ENCODE assay signal across 12 cellular contexts in the genomic region with DNA sequence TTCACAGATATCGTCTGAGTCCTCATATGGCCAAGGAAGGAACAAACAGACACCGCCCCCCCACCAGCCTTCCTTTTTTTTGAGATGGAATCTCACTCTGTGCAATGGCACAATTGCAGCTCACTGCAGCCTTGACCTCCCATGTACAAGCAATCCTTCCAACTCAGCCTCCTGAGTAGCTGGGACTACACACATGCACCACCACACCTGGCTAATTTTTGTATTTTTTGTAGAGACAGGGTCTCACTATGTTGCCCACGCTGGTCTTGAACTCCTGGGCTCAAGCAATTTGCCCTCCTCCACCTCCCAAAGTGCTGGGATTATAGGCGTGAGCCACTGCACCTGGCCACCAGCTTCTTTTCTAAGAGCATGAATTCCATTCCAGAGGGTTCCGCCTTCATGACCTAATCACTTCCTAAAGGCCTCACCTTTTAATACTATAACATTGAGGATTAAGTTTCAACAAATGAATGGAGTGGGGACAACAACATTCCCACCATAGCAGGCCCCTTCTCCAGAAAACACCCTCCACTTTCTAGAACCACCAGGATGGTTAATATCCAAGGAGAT. TPM values are rescaled to one million over a fixed set of nuclear protein-coding genes. Genes with fewer than 3 reads are reported as not detected.
A peak's percentile ranks its signal among the peaks of the same experiment; 100 is the strongest.
DNase-seq lines count a peak whose midpoint lies in the region; ATAC-seq and TF ChIP-seq lines count a peak whose summit lies in the region.
"Had no signal": no experiment of that assay in that cellular context is flagged by ENCODE, and none has a peak within 500 bp of the region (broad histone marks: within the 10 kb centered on the region; RNA-seq: fewer than 3 reads in every experiment).

No MANE protein-coding gene starts in this region.

- H3K18ac ChIP-seq in IMR-90 (ENCODE audit: low read depth, low read length) = no peak overlapping the region

- no peak for TF ChIP-seq CTCF in IMR-90 (conservative IDR thresholded peaks at IDR 0.05; ENCODE audit: low read depth, low read length)
- TF ChIP-seq CTCF in colonic mucosa (IDR thresholded peaks at IDR 0.05) = no peak
- no peak for TF ChIP-seq CTCF in neutrophil (IDR thresholded peaks at IDR 0.05)

- H3K9me3 ChIP-seq in IMR-90 (ENCODE audit: control insufficient read depth, insufficient read depth, low read length) (no peaks in the 10 kb centered on the region), colonic mucosa (no peaks in the 10 kb centered on the region), neutrophil (no peaks in the 10 kb centered on the region)
- H3K9me3 ChIP-seq: uterus had no signal

- H3K27ac ChIP-seq in IMR-90 (ENCODE audit: insufficient read depth, low read length) (no peak overlapping the region), colonic mucosa (peak overlapping the region; percentile 33), neutrophil (peak overlapping the region; percentile 96)

- no peak overlapping the region for H2BK120ac ChIP-seq in IMR-90 (ENCODE audit: low read depth, low read length)

- H2AK9ac ChIP-seq in IMR-90 (replicated peaks; ENCODE audit: low read depth, low read length, poor library complexity) = peak overlapping the region; percentile 18

- no peaks in the 10 kb centered on the region for H3K27me3 ChIP-seq in IMR-90 (ENCODE audit: control insufficient read depth, insufficient read depth, low read length)
- H3K27me3 ChIP-seq in colonic mucosa = no peaks in the 10 kb centered on the region
- no peaks in the 10 kb centered on the region for H3K27me3 ChIP-seq in neutrophil
- H3K27me3 ChIP-seq: uterus had no signal

- H3K9me1 ChIP-seq in IMR-90 (ENCODE audit: insufficient read depth, low read length) = peaks cover 23% of the 10 kb centered on the region

- no peak for ATAC-seq in IMR-90 (ENCODE audit: low read depth)
- ATAC-seq in HG02840 (IDR thresholded peaks at IDR 0.05; ENCODE audit: low FRiP score, unreplicated experiment) = no peak
- ATAC-seq: GM12878 had no signal

- H2BK15ac ChIP-seq in IMR-90 (ENCODE audit: low read depth, low read length) = no peak overlapping the region

- H4K8ac ChIP-seq in IMR-90 (ENCODE audit: low read depth in 2 of 2, low read length in 2 of 2) = 0 out of 4 replicates have a peak overlapping the region, but pooled peaks of 1 of the 2 experiments have one; percentile 26

- intact Hi-C loops in IMR-90 (cut with micrococcal nuclease) = loop anchor here (5.0 kb wide), 1 partner anchor 353 kb away; no protein-coding TSS in a partner anchor
- intact Hi-C loops in colonic mucosa (cut with DNase I) = no loop called here

- no peak overlapping the region for H3K4me2 ChIP-seq in IMR-90 (ENCODE audit: low read depth, low read length)

- dilution Hi-C loops in IMR-90 (cut with HindIII; ENCODE audit: low sequenced_read_pairs, unreplicated experiment) = no loop called here

- CTCF ChIA-PET in IMR-90 (lab: Yijun Ruan, JAX) (no interaction called here), HEK293T (lab: Yijun Ruan, JAX) (interaction anchor here (1.7 to 2.0 kb wide), 2 partner anchors 13 to 22 kb away, joined by 5 to 7 read pairs; no protein-coding TSS in a partner anchor)

- H3K4ac ChIP-seq in IMR-90 (ENCODE audit: low read depth, low read length) = peak overlapping the region; percentile 16; the same call in 1 of the 2 replicates

- H3K4me3 ChIP-seq in IMR-90 (ENCODE audit: insufficient read depth, low read depth, low read length) = no peak overlapping the region
- no peak overlapping the region for H3K4me3 ChIP-seq in colonic mucosa
- peak overlapping the region; percentile 9 to 29 for H3K4me3 ChIP-seq in neutrophil (ENCODE audit: low read depth in 1 of 2, low read length in 1 of 2)
- H3K4me3 ChIP-seq: GM12878, uterus had no signal

- H3K79me1 ChIP-seq in IMR-90 (ENCODE audit: low read depth in 1 of 2, low read length in 2 of 2) = peaks cover 15 to 27% of the 10 kb centered on the region in 2 experiments; a peak in 3 of 4 replicates

- DNase-seq in IMR-90 = no peak
- DNase-seq in colonic mucosa = no peak
- DNase-seq in HEK293T (ENCODE audit: extremely low spot score) = no peak
- no peak for DNase-seq in NK-92 treated with Interleukin-12 subunit alpha and Interleukin-12 subunit beta, amount 100 ng/mL, for 24 hours (lab: John Stamatoyannopoulos, UW)
- DNase-seq: head of caudate nucleus; KG1; NCI-H446; stimulated activated CD4-positive, alpha-beta T cell treated with anti-CD3 and anti-CD28 coated beads, Interleukin-4, amount 100 ng/mL, for 1 hour; uterus had no signal

- WGBS in IMR-90 (ENCODE audit: extremely low coverage in 2 of 2, insufficient read length in 1 of 2), 2 experiments = 80% methylated on average over 3 of the region's 5 CpGs; no CpG with 5 or more reads in 1 of the 2 experiments

- TF ChIP-seq RAD21 in IMR-90 (IDR thresholded peaks at IDR 0.05; ENCODE audit: low read length) = no peak

- no TSS peak for BruUV-seq in IMR-90 (replicated peaks; lab: Mats Ljungman, UMichigan)

- H3K23ac ChIP-seq in IMR-90 (ENCODE audit: low read depth, low read length) = no peak overlapping the region

- no peak overlapping the region for H3K56ac ChIP-seq in IMR-90 (ENCODE audit: extremely low read depth, insufficient read depth, low read length)

- no peak for TF ChIP-seq POLR2A in IMR-90 (IDR thresholded peaks at IDR 0.05; ENCODE audit: low read depth, low read length)

- no peak overlapping the region for H4K5ac ChIP-seq in IMR-90 (ENCODE audit: low read depth, low read length)

- H3K4me1 ChIP-seq in IMR-90 (ENCODE audit: control insufficient read depth, insufficient read depth, low read length) (peaks cover 20% of the 10 kb centered on the region), colonic mucosa (peaks cover 9% of the 10 kb centered on the region), neutrophil (ENCODE audit: control insufficient read depth in 1 of 2, insufficient read depth in 1 of 2, low read depth in 1 of 2, low read length in 1 of 2) (peaks cover 50 to 52% of the 10 kb centered on the region in 2 experiments)

- H3K36me3 ChIP-seq in IMR-90 (ENCODE audit: control insufficient read depth, insufficient read depth, low read length) (no peaks in the 10 kb centered on the region), colonic mucosa (no peaks in the 10 kb centered on the region), neutrophil (no peaks in the 10 kb centered on the region)
- H3K36me3 ChIP-seq: uterus had no signal

- no peak overlapping the region for H3K9ac ChIP-seq in IMR-90 (ENCODE audit: low read depth, low read length)
- peak overlapping the region in 1 of 2 donors; percentile 51 for H3K9ac ChIP-seq in colonic mucosa (ENCODE audit: low read depth in 2 of 2, low read length in 2 of 2)

- peaks cover 9% of the 10 kb centered on the region; the same call in 1 of the 2 replicates for H4K20me1 ChIP-seq in IMR-90 (ENCODE audit: insufficient read depth, low read length)

- no peak overlapping the region; the same call in 1 of the 2 replicates for H4K91ac ChIP-seq in IMR-90 (ENCODE audit: insufficient read depth, low read depth, low read length)

- in situ Hi-C loops in IMR-90 (cut with MboI; ENCODE audit: low sequenced_read_pairs) = no loop called here

- H2AFZ ChIP-seq in IMR-90 (replicated peaks; ENCODE audit: low read length, poor library complexity) = peak overlapping the region; percentile 45

- H3K14ac ChIP-seq in IMR-90 (replicated peaks; ENCODE audit: low read depth, low read length) = no peak overlapping the region

- no peak overlapping the region for H2AK5ac ChIP-seq in IMR-90 (ENCODE audit: low read depth, low read length)

- no peak overlapping the region; the same call in 1 of the 2 replicates for H2BK20ac ChIP-seq in IMR-90 (ENCODE audit: low read depth, low read length)

- H2BK5ac ChIP-seq in IMR-90 (ENCODE audit: low read depth, low read length, poor library complexity, severe bottlenecking) = no peak overlapping the region

- POLR2A ChIA-PET in IMR-90 (lab: Charles Lee; ENCODE audit: unreplicated experiment) (no interaction called here), HEK293T (lab: Yijun Ruan, JAX) (interaction anchor here (1.0 kb wide), 1 partner anchor 107 kb away, joined by 3 read pairs; no protein-coding TSS in a partner anchor)

TF ChIP-seq in IMR-90, 13 proteins besides CTCF, POLR2A, EP300 and RAD21 (continues in another document):
- TF ChIP-seq BHLHE40 (IDR thresholded peaks at IDR 0.05; ENCODE audit: low read depth, low read length) = no peak
- TF ChIP-seq MXI1 (IDR thresholded peaks at IDR 0.05; ENCODE audit: borderline replicate concordance, low read depth, low read length) = no peak
- no peak for TF ChIP-seq RFX5 (IDR thresholded peaks at IDR 0.05; ENCODE audit: low read depth, low read length)
- TF ChIP-seq FOS (IDR thresholded peaks at IDR 0.05; ENCODE audit: low read depth, low read length) = no peak
- no peak for TF ChIP-seq CEBPB (IDR thresholded peaks at IDR 0.05; ENCODE audit: low read depth, low read length)

TF ChIP-seq in HEK293T, 16 proteins besides CTCF, POLR2A, EP300 and RAD21 (continues in another document):
- no peak for TF ChIP-seq ELF4 (IDR thresholded peaks at IDR 0.05)
- no peak for TF ChIP-seq NFRKB (IDR thresholded peaks at IDR 0.05)
- no peak for TF ChIP-seq BHLHE40 (IDR thresholded peaks at IDR 0.05; ENCODE audit: borderline replicate concordance)

RNA-seq across cellular contexts. Expression of a gene that starts 2.2 kb away (rescaled TPM):
- 78.6 and 102 TPM in 2 replicates for total RNA-seq in IMR-90 (2012; rRNA removed)
- 81.2 and 84.6 TPM in 2 replicates for polyA plus RNA-seq in IMR-90 (2012; rRNA removed)
- 29.3 and 57.5 TPM in 2 replicates for polyA plus RNA-seq in IMR-90 (2012; cell fraction: cytosol; rRNA removed)
- 45.5 and 46.8 TPM in 2 replicates for polyA plus RNA-seq in IMR-90 (2012; cell fraction: nucleus; rRNA removed; ENCODE audit: low replicate concordance)
- total RNA-seq in colonic mucosa = 100 to 1,000 TPM; 273 to 375 TPM

RNA-seq across cellular contexts. Expression of a gene that starts 24.2 kb away (rescaled TPM):
- 19.2 and 22.2 TPM in 2 replicates for total RNA-seq in IMR-90 (2012; rRNA removed)
- polyA plus RNA-seq in IMR-90 (2012; rRNA removed) = 68.5 and 70.1 TPM in 2 replicates
- polyA plus RNA-seq in IMR-90 (2012; cell fraction: cytosol; rRNA removed) = 86.1 and 87.9 TPM in 2 replicates
- 29.9 and 38.4 TPM in 2 replicates for polyA plus RNA-seq in IMR-90 (2012; cell fraction: nucleus; rRNA removed; ENCODE audit: low replicate concordance)
- 100 to 1,000 TPM; 109 to 136 TPM for total RNA-seq in colonic mucosa

RNA-seq across cellular contexts. Expression of a gene that starts 24.6 kb away (rescaled TPM):
- total RNA-seq in IMR-90 (2012; rRNA removed) (112 and 118 TPM in 2 replicates), colonic mucosa (100 to 1,000 TPM in 1 of 2 donors, 10 to 100 TPM in 1; 96.1 to 137 TPM)
- polyA plus RNA-seq in IMR-90 (2012; rRNA removed) = 104 and 108 TPM in 2 replicates
- 132 and 175 TPM in 2 replicates for polyA plus RNA-seq in IMR-90 (2012; cell fraction: cytosol; rRNA removed)
- 140 and 213 TPM in 2 replicates for polyA plus RNA-seq in IMR-90 (2012; cell fraction: nucleus; rRNA removed; ENCODE audit: low replicate concordance)

RNA-seq across cellular contexts. Expression of a gene that starts 33.7 kb away (rescaled TPM):
- total RNA-seq in IMR-90 (2012; rRNA removed) (under 0.01 TPM in 1 of 2 replicates, not detected in the other), colonic mucosa (1 to 10 TPM; 1.1 to 1.3 TPM)
- polyA plus RNA-seq in IMR-90 (2012; rRNA removed) = 0.13 and 0.21 TPM in 2 replicates
- polyA plus RNA-seq in IMR-90 (2012; cell fraction: cytosol; rRNA removed) = 0.05 and 0.13 TPM in 2 replicates
- 0.56 and 2.4 TPM in 2 replicates for polyA plus RNA-seq in IMR-90 (2012; cell fraction: nucleus; rRNA removed; ENCODE audit: low replicate concordance)

Comparison
In these comparisons a context has a peak if more than half of its experiments do, and no peak if none do; other contexts are left out.
1. H3K4me3 ChIP-seq: peak in neutrophil (2 of 2); none in IMR-90 (single experiment) and colonic mucosa (single experiment).